1 cellular context compared by ENCODE assay signal in the genomic region with DNA sequence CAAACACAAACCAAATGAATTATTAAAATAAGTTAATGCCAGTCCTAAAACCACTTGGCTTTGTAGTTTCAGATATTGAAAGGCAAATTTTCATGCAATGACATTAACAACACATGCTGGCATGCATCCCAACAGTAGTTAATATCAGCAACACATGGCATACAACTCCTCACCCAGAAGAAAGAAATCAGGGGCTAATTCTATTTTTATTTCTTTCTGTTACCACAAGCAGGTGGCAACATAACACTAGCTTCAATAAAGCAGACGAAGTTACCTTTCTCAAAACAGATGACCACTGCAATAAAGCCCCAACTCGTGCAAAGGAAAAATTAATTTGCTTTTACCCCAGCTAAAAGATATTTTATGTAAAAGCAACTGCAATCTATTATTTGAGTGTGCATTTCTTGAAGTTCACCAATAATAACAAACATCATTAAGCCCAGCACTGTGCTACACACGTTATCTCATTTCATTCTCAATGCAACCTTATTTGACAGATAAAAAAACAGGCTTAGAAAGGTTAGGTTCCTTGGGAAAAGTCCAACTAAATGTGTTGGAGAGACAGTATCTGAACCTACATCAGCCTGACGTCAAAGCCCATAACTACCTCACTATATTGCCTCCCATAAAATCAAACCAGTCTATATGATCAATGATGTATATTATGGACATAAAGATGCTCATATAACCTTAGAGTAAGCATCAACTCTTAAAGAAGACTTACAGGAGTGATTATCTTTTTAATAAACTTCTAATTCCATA.
TF ChIP-seq lines count a peak whose summit lies in the region.

No MANE protein-coding gene starts in this region.

TF ChIP-seq in A549, 52 proteins besides CTCF, POLR2A, EP300 and RAD21 (continued from another document):
- TF ChIP-seq, protein P1, sequence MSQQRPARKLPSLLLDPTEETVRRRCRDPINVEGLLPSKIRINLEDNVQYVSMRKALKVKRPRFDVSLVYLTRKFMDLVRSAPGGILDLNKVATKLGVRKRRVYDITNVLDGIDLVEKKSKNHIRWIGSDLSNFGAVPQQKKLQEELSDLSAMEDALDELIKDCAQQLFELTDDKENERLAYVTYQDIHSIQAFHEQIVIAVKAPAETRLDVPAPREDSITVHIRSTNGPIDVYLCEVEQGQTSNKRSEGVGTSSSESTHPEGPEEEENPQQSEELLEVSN (IDR thresholded peaks at IDR 0.05; ENCODE audit: borderline replicate concordance, low read depth) = no peak
- TF ChIP-seq ZNF302 (CRISPR knock-in tag; IDR thresholded peaks at IDR 0.05) (no peak), CBX8 (IDR thresholded peaks at IDR 0.05) (no peak), RARB (CRISPR knock-in tag; IDR thresholded peaks at IDR 0.05) (no peak)
